28 cellular contexts compared by ENCODE assay signal in genomic region chr19:12224676-12225075, GRCh38.
"Had no signal": no experiment of that assay in that cellular context is flagged by ENCODE, and none has a peak within 500 bp of the region (broad histone marks: within the 10 kb centered on the region; RNA-seq: fewer than 3 reads in every experiment).

No MANE protein-coding gene starts in this region.

- H3K4me1 Mint-ChIP-seq: endodermal cell; memory B cell; mesothelial cell of epicardium; naive B cell; nephron; stimulated activated memory B cell treated with anti-CD40 and anti-IgM and Interleukin-4, amounts not matched to agents 10 μg/mL and 1 μg/mL and 100 μg/mL, for 72 hours had no signal

- H3K36me3 ChIP-seq: colonic mucosa, lower lobe of right lung, vagina had no signal

- H3K27ac Mint-ChIP-seq: endodermal cell; memory B cell; mesothelial cell of epicardium; nephron; stimulated activated memory B cell treated with anti-CD40 and anti-IgM and Interleukin-4, amounts not matched to agents 10 μg/mL and 1 μg/mL and 100 μg/mL, for 72 hours; stimulated activated naive CD8-positive, alpha-beta T cell treated with anti-CD3 and anti-CD28 coated beads, Interleukin-15, Interleukin-2, amounts not matched to agents 100 ng/mL and 50 ng/mL, for 24 hours had no signal

- H3K9me3 Mint-ChIP-seq: stimulated activated memory B cell treated with anti-CD40 and anti-IgM and Interleukin-4, amounts not matched to agents 10 μg/mL and 1 μg/mL and 100 μg/mL, for 72 hours had no signal

- H3K27me3 ChIP-seq: colonic mucosa, foreskin keratinocyte, heart right ventricle, left lung, right lobe of liver, spleen, tibial artery, upper lobe of left lung, vagina had no signal

- H3K4me3 ChIP-seq: colonic mucosa, heart right ventricle, left lung, lower lobe of right lung, psoas muscle, right lobe of liver, spleen, tibial artery, upper lobe of left lung, vagina had no signal

- H3K27ac ChIP-seq: colonic mucosa, foreskin keratinocyte, heart right ventricle, left lung, lower lobe of right lung, parathyroid adenoma, psoas muscle, right lobe of liver, tibial artery, vagina had no signal

- H3K9ac ChIP-seq: parathyroid adenoma had no signal

- ATAC-seq: foreskin keratinocyte; heart right ventricle; left lung; lower lobe of right lung; psoas muscle; right lobe of liver; stimulated activated memory B cell treated with anti-CD40 and anti-IgM and Interleukin-4, amounts not matched to agents 10 μg/mL and 1 μg/mL and 100 μg/mL, for 72 hours had no signal

- FAIRE-seq: endothelial cell of umbilical vein had no signal

- DNase-seq: colonic mucosa; effector CD4-positive, alpha-beta T cell; endodermal cell; erythroblast; foreskin keratinocyte; heart right ventricle; hypothalamus; islet precursor cell; left lung; lower lobe of right lung; naive B cell; psoas muscle; retina; right lobe of liver; spleen; stimulated activated CD4-positive, alpha-beta T cell treated with anti-CD3 and anti-CD28 coated beads, Interleukin-15, amount 100 ng/mL, for 24 hours; stimulated activated CD4-positive, alpha-beta T cell treated with anti-CD3 and anti-CD28 coated beads, Interleukin-1b, Interleukin-23, amount 100 ng/mL, for 48 hours; stimulated activated CD4-positive, alpha-beta T cell treated with anti-CD3 and anti-CD28 coated beads, Interleukin-4, amount 100 ng/mL, for 24 hours; tibial artery; upper lobe of left lung had no signal

- H3K4me1 ChIP-seq: colonic mucosa, foreskin keratinocyte, left lung, lower lobe of right lung, parathyroid adenoma, psoas muscle, right lobe of liver, spleen, tibial artery, upper lobe of left lung, vagina had no signal

- H3K27me3 Mint-ChIP-seq: memory B cell; naive B cell; stimulated activated memory B cell treated with anti-CD40 and anti-IgM and Interleukin-4, amounts not matched to agents 10 μg/mL and 1 μg/mL and 100 μg/mL, for 72 hours; stimulated activated naive CD8-positive, alpha-beta T cell treated with anti-CD3 and anti-CD28 coated beads, Interleukin-15, Interleukin-2, amounts not matched to agents 100 ng/mL and 50 ng/mL, for 24 hours had no signal

- H3K4me3 Mint-ChIP-seq: endodermal cell; memory B cell; mesothelial cell of epicardium; naive B cell; nephron; stimulated activated memory B cell treated with anti-CD40 and anti-IgM and Interleukin-4, amounts not matched to agents 10 μg/mL and 1 μg/mL and 100 μg/mL, for 72 hours; stimulated activated naive CD8-positive, alpha-beta T cell treated with anti-CD3 and anti-CD28 coated beads, Interleukin-15, Interleukin-2, amounts not matched to agents 100 ng/mL and 50 ng/mL, for 24 hours had no signal

- H2AFZ ChIP-seq: parathyroid adenoma had no signal

- H3K9me3 ChIP-seq: colonic mucosa, lower lobe of right lung, vagina had no signal
